ENCODE assay signal across 1 cellular context in the genomic region with DNA sequence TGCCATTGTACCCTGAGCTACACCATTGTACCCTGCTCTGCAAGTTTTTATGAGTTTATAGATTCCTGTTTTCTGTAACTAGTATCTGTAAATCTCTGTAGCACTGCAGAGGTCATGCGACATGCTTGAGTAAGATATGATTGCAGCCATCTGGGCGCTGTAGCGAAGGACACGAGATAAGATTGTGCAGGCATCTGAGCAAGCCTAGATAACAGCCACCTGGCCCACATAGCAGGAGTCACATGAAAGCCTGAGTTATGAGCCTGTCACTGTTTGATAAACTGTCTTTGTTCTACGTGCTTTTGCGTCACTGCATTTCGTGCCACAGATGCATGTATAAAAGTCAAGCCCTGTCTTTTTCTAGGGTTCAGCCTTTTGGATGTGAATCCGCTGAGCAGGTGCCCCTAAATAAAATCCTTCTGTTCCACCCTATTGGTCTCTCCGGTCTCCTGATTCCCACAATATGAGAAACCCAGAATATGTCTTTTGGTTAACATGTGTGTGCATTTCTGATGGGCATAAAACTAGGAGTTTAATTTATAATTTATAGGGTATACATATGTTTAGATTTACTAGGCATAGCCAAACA.
TF ChIP-seq lines count a peak whose summit lies in the region.

No MANE protein-coding gene starts in this region.

TF ChIP-seq in K562, 482 proteins besides CTCF, POLR2A, EP300 and RAD21 (continued from another document and continues in another):
- TF ChIP-seq PRMT5 (CRISPR knock-in tag; IDR thresholded peaks at IDR 0.05) (no peak), NELFE (IDR thresholded peaks at IDR 0.05; ENCODE audit: insufficient read depth, insufficient read length) (no peak), ZBTB7A (IDR thresholded peaks at IDR 0.05; ENCODE audit: borderline replicate concordance, control insufficient read depth, low read depth, low read length) (no peak), FOXP1 (CRISPR knock-in tag; IDR thresholded peaks at IDR 0.05) (no peak), ZNF224 (CRISPR knock-in tag; IDR thresholded peaks at IDR 0.05) (no peak), BRCA1 (IDR thresholded peaks at IDR 0.05) (no peak), BRCA1 (CRISPR knock-in tag; IDR thresholded peaks at IDR 0.05) (no peak), PTTG1 (tag; IDR thresholded peaks at IDR 0.05; ENCODE audit: low read depth) (no peak), PTRF (tag; IDR thresholded peaks at IDR 0.05) (no peak), PHB (CRISPR knock-in tag; IDR thresholded peaks at IDR 0.05) (no peak), SP1 (CRISPR knock-in tag; IDR thresholded peaks at IDR 0.05) (no peak), FUS (optimal IDR thresholded peaks at IDR 0.05; ENCODE audit: low read depth, low read length) (no peak), BRD4 (IDR thresholded peaks at IDR 0.05) (no peak), NFE2 (IDR thresholded peaks at IDR 0.05; ENCODE audit: low read depth) (no peak), SMAD4 (CRISPR knock-in tag; conservative IDR thresholded peaks at IDR 0.05) (peak; percentile 72), JUN (IDR thresholded peaks at IDR 0.05; ENCODE audit: borderline replicate concordance, low read depth, low read length) (no peak), JUN (CRISPR knock-in tag; IDR thresholded peaks at IDR 0.05; ENCODE audit: borderline replicate concordance) (no peak), PRPF4 (IDR thresholded peaks at IDR 0.05; ENCODE audit: insufficient read depth, low read depth, low read length, poor library complexity, severe bottlenecking) (no peak), ZNF165 (CRISPR knock-in tag; IDR thresholded peaks at IDR 0.05; ENCODE audit: borderline replicate concordance) (no peak), ZNF436 (CRISPR knock-in tag; IDR thresholded peaks at IDR 0.05) (no peak), HMGN3 (IDR thresholded peaks at IDR 0.05; ENCODE audit: borderline replicate concordance, extremely low read depth, insufficient read length, low read depth, low read length) (no peak), MCM3 (IDR thresholded peaks at IDR 0.05) (no peak), KLF10 (CRISPR knock-in tag; IDR thresholded peaks at IDR 0.05) (no peak), CBX1 (IDR thresholded peaks at IDR 0.05; ENCODE audit: low read depth) (no peak; the same call in 1 of the 2 replicates), HCFC1 (IDR thresholded peaks at IDR 0.05; ENCODE audit: low read depth, low read length) (no peak), MEF2A (IDR thresholded peaks at IDR 0.05; ENCODE audit: control insufficient read depth, low read depth, low read length) (no peak)
- TF ChIP-seq, protein P1, sequence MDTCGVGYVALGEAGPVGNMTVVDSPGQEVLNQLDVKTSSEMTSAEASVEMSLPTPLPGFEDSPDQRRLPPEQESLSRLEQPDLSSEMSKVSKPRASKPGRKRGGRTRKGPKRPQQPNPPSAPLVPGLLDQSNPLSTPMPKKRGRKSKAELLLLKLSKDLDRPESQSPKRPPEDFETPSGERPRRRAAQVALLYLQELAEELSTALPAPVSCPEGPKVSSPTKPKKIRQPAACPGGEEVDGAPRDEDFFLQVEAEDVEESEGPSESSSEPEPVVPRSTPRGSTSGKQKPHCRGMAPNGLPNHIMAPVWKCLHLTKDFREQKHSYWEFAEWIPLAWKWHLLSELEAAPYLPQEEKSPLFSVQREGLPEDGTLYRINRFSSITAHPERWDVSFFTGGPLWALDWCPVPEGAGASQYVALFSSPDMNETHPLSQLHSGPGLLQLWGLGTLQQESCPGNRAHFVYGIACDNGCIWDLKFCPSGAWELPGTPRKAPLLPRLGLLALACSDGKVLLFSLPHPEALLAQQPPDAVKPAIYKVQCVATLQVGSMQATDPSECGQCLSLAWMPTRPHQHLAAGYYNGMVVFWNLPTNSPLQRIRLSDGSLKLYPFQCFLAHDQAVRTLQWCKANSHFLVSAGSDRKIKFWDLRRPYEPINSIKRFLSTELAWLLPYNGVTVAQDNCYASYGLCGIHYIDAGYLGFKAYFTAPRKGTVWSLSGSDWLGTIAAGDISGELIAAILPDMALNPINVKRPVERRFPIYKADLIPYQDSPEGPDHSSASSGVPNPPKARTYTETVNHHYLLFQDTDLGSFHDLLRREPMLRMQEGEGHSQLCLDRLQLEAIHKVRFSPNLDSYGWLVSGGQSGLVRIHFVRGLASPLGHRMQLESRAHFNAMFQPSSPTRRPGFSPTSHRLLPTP (IDR thresholded peaks at IDR 0.05; ENCODE audit: borderline replicate concordance, extremely low read depth, insufficient read length): no peak
- TF ChIP-seq, protein P2, sequence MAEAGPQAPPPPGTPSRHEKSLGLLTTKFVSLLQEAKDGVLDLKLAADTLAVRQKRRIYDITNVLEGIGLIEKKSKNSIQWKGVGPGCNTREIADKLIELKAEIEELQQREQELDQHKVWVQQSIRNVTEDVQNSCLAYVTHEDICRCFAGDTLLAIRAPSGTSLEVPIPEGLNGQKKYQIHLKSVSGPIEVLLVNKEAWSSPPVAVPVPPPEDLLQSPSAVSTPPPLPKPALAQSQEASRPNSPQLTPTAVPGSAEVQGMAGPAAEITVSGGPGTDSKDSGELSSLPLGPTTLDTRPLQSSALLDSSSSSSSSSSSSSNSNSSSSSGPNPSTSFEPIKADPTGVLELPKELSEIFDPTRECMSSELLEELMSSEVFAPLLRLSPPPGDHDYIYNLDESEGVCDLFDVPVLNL (CRISPR knock-in tag; IDR thresholded peaks at IDR 0.05; ENCODE audit: low read depth): no peak
- TF ChIP-seq, protein P3, sequence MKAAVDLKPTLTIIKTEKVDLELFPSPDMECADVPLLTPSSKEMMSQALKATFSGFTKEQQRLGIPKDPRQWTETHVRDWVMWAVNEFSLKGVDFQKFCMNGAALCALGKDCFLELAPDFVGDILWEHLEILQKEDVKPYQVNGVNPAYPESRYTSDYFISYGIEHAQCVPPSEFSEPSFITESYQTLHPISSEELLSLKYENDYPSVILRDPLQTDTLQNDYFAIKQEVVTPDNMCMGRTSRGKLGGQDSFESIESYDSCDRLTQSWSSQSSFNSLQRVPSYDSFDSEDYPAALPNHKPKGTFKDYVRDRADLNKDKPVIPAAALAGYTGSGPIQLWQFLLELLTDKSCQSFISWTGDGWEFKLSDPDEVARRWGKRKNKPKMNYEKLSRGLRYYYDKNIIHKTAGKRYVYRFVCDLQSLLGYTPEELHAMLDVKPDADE (conservative IDR thresholded peaks at IDR 0.05; ENCODE audit: control insufficient read depth, low read depth, low read length): no peak
- TF ChIP-seq, protein P4, sequence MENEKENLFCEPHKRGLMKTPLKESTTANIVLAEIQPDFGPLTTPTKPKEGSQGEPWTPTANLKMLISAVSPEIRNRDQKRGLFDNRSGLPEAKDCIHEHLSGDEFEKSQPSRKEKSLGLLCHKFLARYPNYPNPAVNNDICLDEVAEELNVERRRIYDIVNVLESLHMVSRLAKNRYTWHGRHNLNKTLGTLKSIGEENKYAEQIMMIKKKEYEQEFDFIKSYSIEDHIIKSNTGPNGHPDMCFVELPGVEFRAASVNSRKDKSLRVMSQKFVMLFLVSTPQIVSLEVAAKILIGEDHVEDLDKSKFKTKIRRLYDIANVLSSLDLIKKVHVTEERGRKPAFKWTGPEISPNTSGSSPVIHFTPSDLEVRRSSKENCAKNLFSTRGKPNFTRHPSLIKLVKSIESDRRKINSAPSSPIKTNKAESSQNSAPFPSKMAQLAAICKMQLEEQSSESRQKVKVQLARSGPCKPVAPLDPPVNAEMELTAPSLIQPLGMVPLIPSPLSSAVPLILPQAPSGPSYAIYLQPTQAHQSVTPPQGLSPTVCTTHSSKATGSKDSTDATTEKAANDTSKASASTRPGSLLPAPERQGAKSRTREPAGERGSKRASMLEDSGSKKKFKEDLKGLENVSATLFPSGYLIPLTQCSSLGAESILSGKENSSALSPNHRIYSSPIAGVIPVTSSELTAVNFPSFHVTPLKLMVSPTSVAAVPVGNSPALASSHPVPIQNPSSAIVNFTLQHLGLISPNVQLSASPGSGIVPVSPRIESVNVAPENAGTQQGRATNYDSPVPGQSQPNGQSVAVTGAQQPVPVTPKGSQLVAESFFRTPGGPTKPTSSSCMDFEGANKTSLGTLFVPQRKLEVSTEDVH (IDR thresholded peaks at IDR 0.05; ENCODE audit: low read depth, partially characterized antibody): no peak
- TF ChIP-seq, protein P5, sequence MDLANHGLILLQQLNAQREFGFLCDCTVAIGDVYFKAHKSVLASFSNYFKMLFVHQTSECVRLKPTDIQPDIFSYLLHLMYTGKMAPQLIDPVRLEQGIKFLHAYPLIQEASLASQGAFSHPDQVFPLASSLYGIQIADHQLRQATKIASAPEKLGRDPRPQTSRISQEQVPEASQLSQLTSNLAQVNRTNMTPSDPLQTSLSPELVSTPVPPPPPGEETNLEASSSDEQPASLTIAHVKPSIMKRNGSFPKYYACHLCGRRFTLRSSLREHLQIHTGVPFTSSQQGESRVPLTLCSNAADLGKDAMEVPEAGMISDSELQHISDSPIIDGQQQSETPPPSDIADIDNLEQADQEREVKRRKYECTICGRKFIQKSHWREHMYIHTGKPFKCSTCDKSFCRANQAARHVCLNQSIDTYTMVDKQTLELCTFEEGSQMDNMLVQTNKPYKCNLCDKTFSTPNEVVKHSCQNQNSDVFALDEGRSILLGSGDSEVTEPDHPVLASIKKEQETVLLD (IDR thresholded peaks at IDR 0.05): no peak
- TF ChIP-seq, protein P6, sequence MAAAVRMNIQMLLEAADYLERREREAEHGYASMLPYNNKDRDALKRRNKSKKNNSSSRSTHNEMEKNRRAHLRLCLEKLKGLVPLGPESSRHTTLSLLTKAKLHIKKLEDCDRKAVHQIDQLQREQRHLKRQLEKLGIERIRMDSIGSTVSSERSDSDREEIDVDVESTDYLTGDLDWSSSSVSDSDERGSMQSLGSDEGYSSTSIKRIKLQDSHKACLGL (CRISPR knock-in tag; IDR thresholded peaks at IDR 0.05; ENCODE audit: borderline replicate concordance, poor library complexity, severe bottlenecking): no peak
- TF ChIP-seq, protein P7, sequence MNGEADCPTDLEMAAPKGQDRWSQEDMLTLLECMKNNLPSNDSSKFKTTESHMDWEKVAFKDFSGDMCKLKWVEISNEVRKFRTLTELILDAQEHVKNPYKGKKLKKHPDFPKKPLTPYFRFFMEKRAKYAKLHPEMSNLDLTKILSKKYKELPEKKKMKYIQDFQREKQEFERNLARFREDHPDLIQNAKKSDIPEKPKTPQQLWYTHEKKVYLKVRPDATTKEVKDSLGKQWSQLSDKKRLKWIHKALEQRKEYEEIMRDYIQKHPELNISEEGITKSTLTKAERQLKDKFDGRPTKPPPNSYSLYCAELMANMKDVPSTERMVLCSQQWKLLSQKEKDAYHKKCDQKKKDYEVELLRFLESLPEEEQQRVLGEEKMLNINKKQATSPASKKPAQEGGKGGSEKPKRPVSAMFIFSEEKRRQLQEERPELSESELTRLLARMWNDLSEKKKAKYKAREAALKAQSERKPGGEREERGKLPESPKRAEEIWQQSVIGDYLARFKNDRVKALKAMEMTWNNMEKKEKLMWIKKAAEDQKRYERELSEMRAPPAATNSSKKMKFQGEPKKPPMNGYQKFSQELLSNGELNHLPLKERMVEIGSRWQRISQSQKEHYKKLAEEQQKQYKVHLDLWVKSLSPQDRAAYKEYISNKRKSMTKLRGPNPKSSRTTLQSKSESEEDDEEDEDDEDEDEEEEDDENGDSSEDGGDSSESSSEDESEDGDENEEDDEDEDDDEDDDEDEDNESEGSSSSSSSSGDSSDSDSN (IDR thresholded peaks at IDR 0.05; ENCODE audit: borderline replicate concordance in 1 of 2, low read depth in 2 of 2, low read length in 2 of 2): no peak
- TF ChIP-seq, protein P8, sequence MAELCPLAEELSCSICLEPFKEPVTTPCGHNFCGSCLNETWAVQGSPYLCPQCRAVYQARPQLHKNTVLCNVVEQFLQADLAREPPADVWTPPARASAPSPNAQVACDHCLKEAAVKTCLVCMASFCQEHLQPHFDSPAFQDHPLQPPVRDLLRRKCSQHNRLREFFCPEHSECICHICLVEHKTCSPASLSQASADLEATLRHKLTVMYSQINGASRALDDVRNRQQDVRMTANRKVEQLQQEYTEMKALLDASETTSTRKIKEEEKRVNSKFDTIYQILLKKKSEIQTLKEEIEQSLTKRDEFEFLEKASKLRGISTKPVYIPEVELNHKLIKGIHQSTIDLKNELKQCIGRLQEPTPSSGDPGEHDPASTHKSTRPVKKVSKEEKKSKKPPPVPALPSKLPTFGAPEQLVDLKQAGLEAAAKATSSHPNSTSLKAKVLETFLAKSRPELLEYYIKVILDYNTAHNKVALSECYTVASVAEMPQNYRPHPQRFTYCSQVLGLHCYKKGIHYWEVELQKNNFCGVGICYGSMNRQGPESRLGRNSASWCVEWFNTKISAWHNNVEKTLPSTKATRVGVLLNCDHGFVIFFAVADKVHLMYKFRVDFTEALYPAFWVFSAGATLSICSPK (IDR thresholded peaks at IDR 0.05; ENCODE audit: borderline replicate concordance): no peak
- TF ChIP-seq, protein P9, sequence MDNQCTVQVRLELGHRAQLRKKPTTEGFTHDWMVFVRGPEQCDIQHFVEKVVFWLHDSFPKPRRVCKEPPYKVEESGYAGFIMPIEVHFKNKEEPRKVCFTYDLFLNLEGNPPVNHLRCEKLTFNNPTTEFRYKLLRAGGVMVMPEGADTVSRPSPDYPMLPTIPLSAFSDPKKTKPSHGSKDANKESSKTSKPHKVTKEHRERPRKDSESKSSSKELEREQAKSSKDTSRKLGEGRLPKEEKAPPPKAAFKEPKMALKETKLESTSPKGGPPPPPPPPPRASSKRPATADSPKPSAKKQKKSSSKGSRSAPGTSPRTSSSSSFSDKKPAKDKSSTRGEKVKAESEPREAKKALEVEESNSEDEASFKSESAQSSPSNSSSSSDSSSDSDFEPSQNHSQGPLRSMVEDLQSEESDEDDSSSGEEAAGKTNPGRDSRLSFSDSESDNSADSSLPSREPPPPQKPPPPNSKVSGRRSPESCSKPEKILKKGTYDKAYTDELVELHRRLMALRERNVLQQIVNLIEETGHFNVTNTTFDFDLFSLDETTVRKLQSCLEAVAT (IDR thresholded peaks at IDR 0.05): no peak
- TF ChIP-seq, protein P10, sequence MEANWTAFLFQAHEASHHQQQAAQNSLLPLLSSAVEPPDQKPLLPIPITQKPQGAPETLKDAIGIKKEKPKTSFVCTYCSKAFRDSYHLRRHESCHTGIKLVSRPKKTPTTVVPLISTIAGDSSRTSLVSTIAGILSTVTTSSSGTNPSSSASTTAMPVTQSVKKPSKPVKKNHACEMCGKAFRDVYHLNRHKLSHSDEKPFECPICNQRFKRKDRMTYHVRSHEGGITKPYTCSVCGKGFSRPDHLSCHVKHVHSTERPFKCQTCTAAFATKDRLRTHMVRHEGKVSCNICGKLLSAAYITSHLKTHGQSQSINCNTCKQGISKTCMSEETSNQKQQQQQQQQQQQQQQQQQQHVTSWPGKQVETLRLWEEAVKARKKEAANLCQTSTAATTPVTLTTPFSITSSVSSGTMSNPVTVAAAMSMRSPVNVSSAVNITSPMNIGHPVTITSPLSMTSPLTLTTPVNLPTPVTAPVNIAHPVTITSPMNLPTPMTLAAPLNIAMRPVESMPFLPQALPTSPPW (CRISPR knock-in tag; IDR thresholded peaks at IDR 0.05): peak; percentile 37; the same call in 1 of the 2 replicates
- TF ChIP-seq, protein P11, sequence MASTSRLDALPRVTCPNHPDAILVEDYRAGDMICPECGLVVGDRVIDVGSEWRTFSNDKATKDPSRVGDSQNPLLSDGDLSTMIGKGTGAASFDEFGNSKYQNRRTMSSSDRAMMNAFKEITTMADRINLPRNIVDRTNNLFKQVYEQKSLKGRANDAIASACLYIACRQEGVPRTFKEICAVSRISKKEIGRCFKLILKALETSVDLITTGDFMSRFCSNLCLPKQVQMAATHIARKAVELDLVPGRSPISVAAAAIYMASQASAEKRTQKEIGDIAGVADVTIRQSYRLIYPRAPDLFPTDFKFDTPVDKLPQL (IDR thresholded peaks at IDR 0.05; ENCODE audit: extremely low read depth, insufficient read length): no peak
